Comparison of ENCODE assay signal across 8 cellular contexts in genomic region chr6:115838763-115839401, GRCh38.
DNase-seq lines count a peak whose midpoint lies in the region; ATAC-seq and TF ChIP-seq lines count a peak whose summit lies in the region.

No MANE protein-coding gene starts in this region.

- no TSS peak for BruUV-seq in A673 (replicated peaks; lab: Mats Ljungman, UMichigan)

- TF ChIP-seq CTCF in A673 (conservative IDR thresholded peaks at IDR 0.05; ENCODE audit: low read depth, low read length) (peak; percentile 57), GM13977 (IDR thresholded peaks at IDR 0.05; ENCODE audit: extremely low read depth, insufficient read depth, missing control alignments) (peak; percentile 54), HFFc6 (IDR thresholded peaks at IDR 0.05) (peak; percentile 69), LNCaP clone FGC (IDR thresholded peaks at IDR 0.05; ENCODE audit: control insufficient read depth, extremely low read depth, insufficient read depth) (peak; percentile 76), cardiac fibroblast (IDR thresholded peaks at IDR 0.05; ENCODE audit: low read depth, low read length) (peak; percentile 38), osteocyte (IDR thresholded peaks at IDR 0.05) (peak; percentile 52)

- intact Hi-C loops in A673 (cut with micrococcal nuclease; ENCODE audit: unreplicated experiment) = no loop called here

- H3K4me1 ChIP-seq in A673 (ENCODE audit: insufficient read depth, low read length, poor library complexity, severe bottlenecking) = no peaks in the 10 kb centered on the region

- in situ Hi-C loops in GM13977 (cut with MboI; ENCODE audit: low pct_unique_long_range_greater_than_20kb, low sequenced_read_pairs, unreplicated experiment) = no loop called here

- no peak overlapping the region for H3K27ac Mint-ChIP-seq in HFFc6
- no peak overlapping the region for H3K27ac Mint-ChIP-seq in osteocyte (ENCODE audit: unreplicated experiment)
- H3K27ac Mint-ChIP-seq in T-cell = no peak overlapping the region
- H3K27ac Mint-ChIP-seq in naive thymus-derived CD8-positive, alpha-beta T cell = no peak overlapping the region

- no peaks in the 10 kb centered on the region for H3K36me3 ChIP-seq in A673 (ENCODE audit: insufficient read depth, low read length, poor library complexity, severe bottlenecking)

- H3K27me3 ChIP-seq in A673 (replicated peaks; ENCODE audit: insufficient read depth, low read depth, low read length, poor library complexity) = no peaks in the 10 kb centered on the region

- no peaks in the 10 kb centered on the region for H3K9me3 ChIP-seq in A673 (ENCODE audit: low read depth, low read length, poor library complexity, severe bottlenecking)

- CTCF ChIA-PET in A673 (lab: Charles Lee) = no interaction called here
- CTCF ChIA-PET in T-cell (lab: Charles Lee) = no interaction called here

- H3K27me3 Mint-ChIP-seq in HFFc6 (ENCODE audit: insufficient read depth) = peaks cover 2% of the 10 kb centered on the region; the same call in 1 of the 2 replicates
- H3K27me3 Mint-ChIP-seq in osteocyte (ENCODE audit: unreplicated experiment) = peaks cover 10% of the 10 kb centered on the region
- no peaks in the 10 kb centered on the region for H3K27me3 Mint-ChIP-seq in T-cell
- peaks cover 0 to 9% (median 0%) of the 10 kb centered on the region in 5 donors for H3K27me3 Mint-ChIP-seq in naive thymus-derived CD8-positive, alpha-beta T cell

- H3K4me1 Mint-ChIP-seq in HFFc6 (ENCODE audit: low read depth) = no peaks in the 10 kb centered on the region
- H3K4me1 Mint-ChIP-seq in osteocyte (ENCODE audit: unreplicated experiment) = no peaks in the 10 kb centered on the region
- no peaks in the 10 kb centered on the region for H3K4me1 Mint-ChIP-seq in T-cell
- H3K4me1 Mint-ChIP-seq in naive thymus-derived CD8-positive, alpha-beta T cell = no peaks in the 10 kb centered on the region

- H3K4me3 ChIP-seq in A673 (ENCODE audit: low read depth, low read length, poor library complexity, severe bottlenecking) (no peak overlapping the region), LNCaP clone FGC (ENCODE audit: low read depth, low read length) (no peak overlapping the region), cardiac fibroblast (replicated peaks in 1 of 2; ENCODE audit: low read depth in 2 of 2, low read length in 2 of 2) (no peak overlapping the region)

- peaks cover 4% of the 10 kb centered on the region for H3K36me3 Mint-ChIP-seq in HFFc6 (ENCODE audit: low read depth)
- no peaks in the 10 kb centered on the region for H3K36me3 Mint-ChIP-seq in osteocyte (ENCODE audit: unreplicated experiment)
- H3K36me3 Mint-ChIP-seq in T-cell = no peaks in the 10 kb centered on the region
- H3K36me3 Mint-ChIP-seq in naive thymus-derived CD8-positive, alpha-beta T cell = no peaks in the 10 kb centered on the region

- POLR2A ChIA-PET in A673 (lab: Charles Lee; ENCODE audit: low non-redundant PET) = no interaction called here
- POLR2A ChIA-PET in T-cell (lab: Charles Lee) = no interaction called here
- POLR2A ChIA-PET in naive thymus-derived CD8-positive, alpha-beta T cell (lab: Charles Lee) = no interaction called here

- DNase-seq in A673 (ENCODE audit: low spot score) (peak; percentile 32), GM13977 (ENCODE audit: low spot score) (peak; percentile 59), HFFc6 (no peak), LNCaP clone FGC (ENCODE audit: low read depth) (peak; percentile 50), cardiac fibroblast (ENCODE audit: low read depth in 2 of 2) (peak; percentile 31 to 36), osteocyte (ENCODE audit: extremely low spot score, unreplicated experiment) (no peak), T-cell (no peak)
- no peak for DNase-seq in naive thymus-derived CD8-positive, alpha-beta T cell

- no peak overlapping the region for H3K4me3 Mint-ChIP-seq in HFFc6
- no peak overlapping the region for H3K4me3 Mint-ChIP-seq in osteocyte (ENCODE audit: unreplicated experiment)
- H3K4me3 Mint-ChIP-seq in T-cell = no peak overlapping the region
- H3K4me3 Mint-ChIP-seq in naive thymus-derived CD8-positive, alpha-beta T cell = no peak overlapping the region

- H3K9me3 Mint-ChIP-seq in HFFc6 (peaks cover 19% of the 10 kb centered on the region), osteocyte (ENCODE audit: unreplicated experiment) (no peaks in the 10 kb centered on the region), T-cell (peaks cover 3 to 5% (median 3%) of the 10 kb centered on the region in 3 donors)
- peaks cover 0 to 15% (median 5%) of the 10 kb centered on the region in 9 donors for H3K9me3 Mint-ChIP-seq in naive thymus-derived CD8-positive, alpha-beta T cell

- H3K27ac ChIP-seq in A673 (ENCODE audit: low read depth, low read length, poor library complexity, severe bottlenecking) = no peak overlapping the region

- no peak for ATAC-seq in T-cell (replicated peaks in 1 of 4)
- no peak for ATAC-seq in naive thymus-derived CD8-positive, alpha-beta T cell

Comparison
In these comparisons a context has a peak if more than half of its experiments do, and no peak if none do; other contexts are left out.
1. DNase-seq: peak in A673 (single experiment), GM13977 (single experiment), LNCaP clone FGC (single experiment) and cardiac fibroblast (2 of 2); none in HFFc6 (single experiment), osteocyte (single experiment), T-cell (0 of 34) and naive thymus-derived CD8-positive, alpha-beta T cell (0 of 10).
2. Peak in every context shown above with its lines, with median percentiles within 50 percentile points of each other: CTCF ChIP-seq.